Comparison of ENCODE assay signal across 15 cellular contexts in genomic region chr12:69332815-69333358, GRCh38. TPM values are rescaled to one million over a fixed set of nuclear protein-coding genes. Genes with fewer than 3 reads are reported as not detected.
DNase-seq lines count a peak whose midpoint lies in the region; ATAC-seq and TF ChIP-seq lines count a peak whose summit lies in the region.
"Had no signal": no experiment of that assay in that cellular context is flagged by ENCODE, and none has a peak within 500 bp of the region (broad histone marks: within the 10 kb centered on the region; RNA-seq: fewer than 3 reads in every experiment).

No MANE protein-coding gene starts in this region.

- peak overlapping the region; percentile 82 for H3K4me2 ChIP-seq in hepatocyte

- H3K4me1 ChIP-seq in hepatocyte (ENCODE audit: insufficient read depth) (peaks cover 7% of the 10 kb centered on the region), transverse colon (peaks cover 8 to 41% (median 23%) of the 10 kb centered on the region in 4 donors)

- H3K9me3 Mint-ChIP-seq in activated naive CD4-positive, alpha-beta T cell treated with anti-CD3 and anti-CD28 coated beads for 36 hours, result no peaks in the 10 kb centered on the region
- H3K9me3 Mint-ChIP-seq in T-cell (no peaks in the 10 kb centered on the region), glutamatergic neuron (ENCODE audit: unreplicated experiment) (no peaks in the 10 kb centered on the region)
- H3K9me3 Mint-ChIP-seq: neural progenitor cell had no signal

- H3K27ac ChIP-seq in hepatocyte (peak overlapping the region; percentile 96), transverse colon (peak overlapping the region; percentile 82 to 91 (median 86)), RWPE1 (no peak overlapping the region)
- H3K27ac ChIP-seq: neural progenitor cell, right atrium auricular region, suprapubic skin had no signal

- TF ChIP-seq EP300 in transverse colon (IDR thresholded peaks at IDR 0.05; ENCODE audit: low read depth), result no peak

- WGBS in hepatocyte (ENCODE audit: low lambda C conversion rate, missing lambda C conversion rate), result 52% methylated on average over 6 of the region's 6 CpGs
- 51 to 64% methylated on average over 4 to 6 of the region's 6 CpGs for WGBS in transverse colon (ENCODE audit: low coverage in 1 of 2), 2 donors

- in situ Hi-C loops in transverse colon (cut with MboI; ENCODE audit: low pct_ligation_motif_present in 1 of 4, low pct_unique_long_range_greater_than_20kb in 1 of 4, low sequenced_read_pairs in 3 of 4), result no loop called here

- POLR2A ChIA-PET in T-cell (lab: Charles Lee) (interaction anchor here in 1 of 2 donors (0.6 kb wide), 1 partner anchor 231 kb away, joined by 3 read pairs; no protein-coding TSS in a partner anchor), RWPE1 (lab: Yijun Ruan, JAX; ENCODE audit: low non-redundant PET) (no interaction called here)

- no peaks in the 10 kb centered on the region for H3K27me3 Mint-ChIP-seq in activated naive CD4-positive, alpha-beta T cell treated with anti-CD3 and anti-CD28 coated beads for 36 hours (ENCODE audit: low read depth)
- H3K27me3 Mint-ChIP-seq in T-cell, result no peaks in the 10 kb centered on the region
- H3K27me3 Mint-ChIP-seq in glutamatergic neuron (ENCODE audit: unreplicated experiment), result no peaks in the 10 kb centered on the region

- no peak for DNase-seq in activated naive CD4-positive, alpha-beta T cell treated with anti-CD3 and anti-CD28 coated beads for 36 hours
- DNase-seq in activated naive CD4-positive, alpha-beta T cell treated with Interleukin-2 at 50 U/mL for 16 hours, result no peak
- no peak for DNase-seq in T-cell
- DNase-seq in hepatocyte (ENCODE audit: low spot score), result peak; percentile 62
- DNase-seq in transverse colon, result no peak
- DNase-seq in glutamatergic neuron, result no peak
- DNase-seq in RWPE1 (ENCODE audit: low spot score), result no peak
- DNase-seq: activated CD4-positive, alpha-beta T cell treated with anti-CD3 and anti-CD28 coated beads, Interleukin-2, amount 50 U/mL, for 4 hours; lower lobe of right lung had no signal

- H3K9me3 ChIP-seq in hepatocyte (ENCODE audit: low read depth) (no peaks in the 10 kb centered on the region), transverse colon (no peaks in the 10 kb centered on the region)
- H3K9me3 ChIP-seq: lower lobe of right lung, right atrium auricular region, suprapubic skin had no signal

- H3K4me1 Mint-ChIP-seq in activated naive CD4-positive, alpha-beta T cell treated with anti-CD3 and anti-CD28 coated beads for 36 hours (ENCODE audit: low read depth), result peaks cover 52% of the 10 kb centered on the region
- H3K4me1 Mint-ChIP-seq in T-cell (peaks cover 55 to 65% (median 63%) of the 10 kb centered on the region in 3 donors), glutamatergic neuron (ENCODE audit: low read depth, unreplicated experiment) (peaks cover 5% of the 10 kb centered on the region)

- H3K27me3 ChIP-seq in hepatocyte (peaks cover 4% of the 10 kb centered on the region), transverse colon (no peaks in the 10 kb centered on the region)
- H3K27me3 ChIP-seq: right atrium auricular region, suprapubic skin had no signal

- H3K79me2 ChIP-seq in hepatocyte, result no peaks in the 10 kb centered on the region

- no peak overlapping the region for H3K4me3 Mint-ChIP-seq in activated naive CD4-positive, alpha-beta T cell treated with anti-CD3 and anti-CD28 coated beads for 36 hours
- H3K4me3 Mint-ChIP-seq in T-cell (peak overlapping the region in 2 of 3 donors; percentile 51 to 83), glutamatergic neuron (ENCODE audit: unreplicated experiment) (no peak overlapping the region)
- H3K4me3 Mint-ChIP-seq: neural progenitor cell had no signal

- no peak overlapping the region for H3K4me3 ChIP-seq in hepatocyte
- H3K4me3 ChIP-seq in transverse colon, result no peak overlapping the region
- H3K4me3 ChIP-seq: lower lobe of right lung, neural progenitor cell, right atrium auricular region, suprapubic skin had no signal

- intact Hi-C loops in activated naive CD4-positive, alpha-beta T cell treated with anti-CD3 and anti-CD28 coated beads for 36 hours (cut with micrococcal nuclease), result loop anchor here (10.0 kb wide), 2 partner anchors 398 to 912 kb away; partner anchors contain the start of genes CNOT2 and CPM
- intact Hi-C loops in transverse colon (cut with DNase I; ENCODE audit: low total_unique reads), result no loop called here

- CTCF ChIA-PET in activated naive CD4-positive, alpha-beta T cell treated with anti-CD3 and anti-CD28 coated beads for 36 hours (lab: Charles Lee), result interaction anchor here (0.7 to 1.6 kb wide), 5 partner anchors 13 to 306 kb away, joined by 3 to 5 read pairs (median 4); no protein-coding TSS in a partner anchor
- CTCF ChIA-PET in T-cell (lab: Charles Lee), result interaction anchor here (0.6 to 1.4 kb wide), 3 partner anchors 9 to 45 kb away, joined by 3 to 5 read pairs (median 4); no protein-coding TSS in a partner anchor
- CTCF ChIA-PET in RWPE1 (lab: Yijun Ruan, JAX), result interaction anchor here (0.7 kb wide), 1 partner anchor 12 kb away, joined by 3 read pairs; no protein-coding TSS in a partner anchor

- ATAC-seq in T-cell (replicated peaks in 1 of 4) (no peak), HG03139 (IDR thresholded peaks at IDR 0.05; ENCODE audit: unreplicated experiment) (no peak)

- no peak for TF ChIP-seq POLR2A in transverse colon (IDR thresholded peaks at IDR 0.05)

- H3K27ac Mint-ChIP-seq in activated naive CD4-positive, alpha-beta T cell treated with anti-CD3 and anti-CD28 coated beads for 36 hours, result peak overlapping the region; percentile 33
- H3K27ac Mint-ChIP-seq in T-cell (peak overlapping the region; percentile 96 to 100), glutamatergic neuron (ENCODE audit: unreplicated experiment) (no peak overlapping the region)
- H3K27ac Mint-ChIP-seq: neural progenitor cell had no signal

- no peaks in the 10 kb centered on the region for H3K36me3 Mint-ChIP-seq in activated naive CD4-positive, alpha-beta T cell treated with anti-CD3 and anti-CD28 coated beads for 36 hours (ENCODE audit: low read depth)
- H3K36me3 Mint-ChIP-seq in T-cell (peaks cover 10% of the 10 kb centered on the region), glutamatergic neuron (ENCODE audit: unreplicated experiment) (no peaks in the 10 kb centered on the region)
- H3K36me3 Mint-ChIP-seq: neural progenitor cell had no signal

- H3K9me2 ChIP-seq in hepatocyte (replicated peaks; ENCODE audit: insufficient read depth), result no peaks in the 10 kb centered on the region

- H2AFZ ChIP-seq in hepatocyte, result no peak overlapping the region
- H2AFZ ChIP-seq: neural progenitor cell had no signal

- H3K36me3 ChIP-seq in hepatocyte (replicated peaks; ENCODE audit: insufficient read depth, low read depth) (no peaks in the 10 kb centered on the region), transverse colon (no peaks in the 10 kb centered on the region)
- H3K36me3 ChIP-seq: lower lobe of right lung, neural progenitor cell, right atrium auricular region, suprapubic skin had no signal

- TF ChIP-seq CTCF in hepatocyte (IDR thresholded peaks at IDR 0.05; ENCODE audit: poor library complexity) (no peak), transverse colon (IDR thresholded peaks at IDR 0.05) (no peak), glutamatergic neuron (IDR thresholded peaks at IDR 0.05; ENCODE audit: partially characterized antibody, unreplicated experiment) (no peak), RWPE1 (conservative IDR thresholded peaks at IDR 0.05; ENCODE audit: low read depth) (no peak)

- no peaks in the 10 kb centered on the region for H4K20me1 ChIP-seq in hepatocyte (ENCODE audit: insufficient read depth, poor library complexity, severe bottlenecking)

RNA-seq across cellular contexts. Expression of gene LYZ, which starts 15.3 kb away (rescaled TPM):
- not detected for total RNA-seq in activated naive CD4-positive, alpha-beta T cell treated with anti-CD3 and anti-CD28 coated beads for 36 hours
- 10 to 100 TPM in 1 of 5 donors, 1 to 10 TPM in 4; 3.4 to 17.4 (median 5.0) TPM for total RNA-seq in T-cell
- total RNA-seq in hepatocyte, result 282 and 304 TPM in 2 replicates
- polyA plus RNA-seq in hepatocyte, result 129 and 170 TPM in 2 replicates
- total RNA-seq in transverse colon, result 10 to 100 TPM in 3 of 4 donors, 1 to 10 TPM in 1; 2.0 to 43.0 (median 25.3) TPM
- total RNA-seq in glutamatergic neuron (ENCODE audit: unreplicated experiment), result 0.37 TPM
- total RNA-seq: dermis microvascular lymphatic vessel endothelial cell had no signal
- polyA plus RNA-seq: fibroblast of lung had no signal

RNA-seq across cellular contexts. Expression of gene YEATS4, which starts 26.7 kb away (rescaled TPM):
- 10 to 100 TPM; 52.3 to 53.5 TPM for total RNA-seq in activated naive CD4-positive, alpha-beta T cell treated with anti-CD3 and anti-CD28 coated beads for 36 hours
- total RNA-seq in T-cell (10 to 100 TPM; 16.3 to 29.6 (median 21.5) TPM), hepatocyte (47.2 and 58.2 TPM in 2 replicates), transverse colon (10 to 100 TPM in 2 of 4 donors, 1 to 10 TPM in 2; 4.4 to 32.2 (median 7.9) TPM), glutamatergic neuron (ENCODE audit: unreplicated experiment) (27.3 TPM)
- polyA plus RNA-seq in hepatocyte, result 16.2 and 25.2 TPM in 2 replicates

Comparison
In these comparisons a context has a peak if more than half of its experiments do, and no peak if none do; other contexts are left out.
1. H3K4me3 Mint-ChIP-seq: peak in T-cell (2 of 3); none in activated naive CD4-positive, alpha-beta T cell treated with anti-CD3 and anti-CD28 coated beads for 36 hours (single experiment) and glutamatergic neuron (single experiment).